Comparison of ENCODE assay signal across 8 cellular contexts in the genomic region with DNA sequence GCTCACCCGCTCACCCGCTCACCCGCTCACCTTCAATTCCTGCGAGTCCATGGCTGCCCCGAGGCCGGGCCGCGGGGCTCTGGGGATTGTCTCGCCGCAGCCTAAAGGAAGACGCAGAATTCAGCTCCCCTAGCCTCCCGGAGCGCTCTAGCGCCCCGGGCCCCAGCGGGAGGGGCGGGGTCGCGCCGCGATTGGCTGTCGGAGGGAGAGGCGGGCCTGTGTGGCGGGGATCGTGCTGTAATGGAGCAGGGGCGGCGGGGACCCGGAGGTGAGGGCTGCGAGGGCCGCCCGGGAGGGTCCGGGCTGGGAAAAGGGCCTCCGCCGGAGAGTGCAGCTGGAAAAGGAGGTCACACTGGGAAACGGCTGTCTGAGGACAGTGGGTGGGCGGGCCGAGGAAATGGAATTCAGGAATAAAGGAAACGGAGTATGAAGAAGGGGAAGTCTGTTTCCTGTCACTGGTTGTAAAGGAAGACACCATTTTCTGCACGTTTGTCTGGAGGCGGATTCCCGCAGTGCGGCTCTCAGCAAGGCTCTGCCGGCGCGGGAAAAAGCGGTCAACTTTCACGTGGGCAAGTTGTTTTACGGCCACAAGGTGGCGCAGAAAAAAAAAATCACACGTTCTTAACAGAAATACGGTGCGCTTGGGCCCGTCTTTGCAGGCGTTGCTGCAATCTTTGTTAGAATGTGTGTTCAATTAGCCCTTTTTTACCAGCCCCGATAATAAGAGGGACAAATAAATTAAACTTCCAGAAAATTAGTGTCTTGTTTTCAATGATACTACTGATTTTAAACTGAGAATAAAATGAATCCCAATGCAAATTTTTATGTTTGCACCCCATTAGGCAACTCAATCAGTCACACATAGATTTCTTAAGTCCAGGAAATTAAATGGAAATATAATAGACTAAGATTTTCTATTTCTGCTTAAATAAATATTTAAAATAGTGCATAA. TPM values are rescaled to one million over a fixed set of nuclear protein-coding genes. Genes with fewer than 3 reads are reported as not detected.
DNase-seq lines count a peak whose midpoint lies in the region; ATAC-seq and TF ChIP-seq lines count a peak whose summit lies in the region.

A gene (minus strand): TSS at position 122 of the 952 bp plus-strand sequence. CDS start 71 bp downstream, at position 51.

- H3K4me3 ChIP-seq in CD4-positive, alpha-beta memory T cell (ENCODE audit: low read length in 2 of 2): peak within 1 kb of the TSS; percentile 70 to 80
- H3K4me3 ChIP-seq in duodenal mucosa (ENCODE audit: low read depth in 1 of 2, low read length in 2 of 2) (peak within 1 kb of the TSS; percentile 70 to 80), right lobe of liver (peak within 1 kb of the TSS; percentile 71 to 79 (median 75))

- peak within 1 kb of the TSS in 3 of 7 donors; percentile 13 to 42 (median 36) for H3K27ac Mint-ChIP-seq in CD4-positive, alpha-beta memory T cell
- no peak within 1 kb of the TSS for H3K27ac Mint-ChIP-seq in activated CD4-positive, alpha-beta memory T cell treated with anti-CD3 and anti-CD28 coated beads for 36 hours

- intact Hi-C loops in CD4-positive, alpha-beta memory T cell (cut with micrococcal nuclease): loop anchor here (1.0 to 10.0 kb wide), 4 partner anchors 82 to 659 kb away; a partner anchor contains a TSS
- intact Hi-C loops in activated CD4-positive, alpha-beta memory T cell treated with anti-CD3 and anti-CD28 coated beads for 36 hours (cut with micrococcal nuclease): loop anchor here (1.0 to 5.0 kb wide), 7 partner anchors 78 to 962 kb away; a partner anchor contains a TSS
- intact Hi-C loops in right lobe of liver (cut with DNase I): loop anchor here in 1 of 2 donors (10.0 kb wide), 1 partner anchor 171 kb away; a partner anchor contains a TSS

- TF ChIP-seq CTCF in right lobe of liver (IDR thresholded peaks at IDR 0.05): peak; percentile 72 to 88 (median 82)

- H3K36me3 Mint-ChIP-seq in CD4-positive, alpha-beta memory T cell: peaks cover 0 to 3% of the 10 kb centered on the region in 2 donors
- H3K36me3 Mint-ChIP-seq in activated CD4-positive, alpha-beta memory T cell treated with anti-CD3 and anti-CD28 coated beads for 36 hours: peaks cover 3% of the 10 kb centered on the region

- no peaks in the 10 kb centered on the region for H3K9me3 ChIP-seq in CD4-positive, alpha-beta memory T cell (ENCODE audit: control insufficient read depth in 1 of 2, low read length in 2 of 2)
- H3K9me3 ChIP-seq in duodenal mucosa (ENCODE audit: control insufficient read depth in 1 of 2, low read length in 2 of 2): no peaks in the 10 kb centered on the region
- no peaks in the 10 kb centered on the region for H3K9me3 ChIP-seq in right lobe of liver

- H3K27me3 ChIP-seq in CD4-positive, alpha-beta memory T cell (ENCODE audit: insufficient read depth, low read length): no peaks in the 10 kb centered on the region
- no peaks in the 10 kb centered on the region for H3K27me3 ChIP-seq in duodenal mucosa (ENCODE audit: control insufficient read depth in 1 of 2, insufficient read depth in 2 of 2, low read length in 2 of 2)
- no peaks in the 10 kb centered on the region for H3K27me3 ChIP-seq in right lobe of liver

- H3K4me1 Mint-ChIP-seq in CD4-positive, alpha-beta memory T cell: peaks cover 7 to 19% (median 14%) of the 10 kb centered on the region in 4 donors
- H3K4me1 Mint-ChIP-seq in activated CD4-positive, alpha-beta memory T cell treated with anti-CD3 and anti-CD28 coated beads for 36 hours (ENCODE audit: low read depth): peaks cover 18% of the 10 kb centered on the region

- H3K27me3 Mint-ChIP-seq in CD4-positive, alpha-beta memory T cell: no peaks in the 10 kb centered on the region
- H3K27me3 Mint-ChIP-seq in activated CD4-positive, alpha-beta memory T cell treated with anti-CD3 and anti-CD28 coated beads for 36 hours: no peaks in the 10 kb centered on the region

- POLR2A ChIA-PET in CD4-positive, alpha-beta memory T cell (lab: Charles Lee; ENCODE audit: partially characterized antibody): interaction anchor here (1.0 to 2.0 kb wide), 6 partner anchors 9 to 160 kb away, joined by 3 to 14 read pairs (median 4); a partner anchor contains a TSS
- POLR2A ChIA-PET in activated CD4-positive, alpha-beta memory T cell treated with anti-CD3 and anti-CD28 coated beads for 36 hours (lab: Charles Lee): interaction anchor here (0.8 to 1.2 kb wide), 3 partner anchors 18 to 174 kb away, joined by 3 read pairs; a partner anchor contains a TSS

- peaks cover 41% of the 10 kb centered on the region for H3K4me1 ChIP-seq in CD4-positive, alpha-beta memory T cell (ENCODE audit: insufficient read depth, low read length)
- H3K4me1 ChIP-seq in duodenal mucosa (ENCODE audit: control insufficient read depth in 1 of 2, insufficient read depth in 2 of 2, low read length in 2 of 2): peaks cover 7 to 16% of the 10 kb centered on the region in 2 donors
- H3K4me1 ChIP-seq in right lobe of liver: peaks cover 0 to 13% (median 3%) of the 10 kb centered on the region in 4 donors

- no peaks in the 10 kb centered on the region for H3K9me3 Mint-ChIP-seq in CD4-positive, alpha-beta memory T cell
- no peaks in the 10 kb centered on the region for H3K9me3 Mint-ChIP-seq in activated CD4-positive, alpha-beta memory T cell treated with anti-CD3 and anti-CD28 coated beads for 36 hours

- peak within 1 kb of the TSS; percentile 79 for H3K27ac ChIP-seq in CD4-positive, alpha-beta memory T cell (ENCODE audit: low read depth, low read length)
- H3K27ac ChIP-seq in duodenal mucosa (ENCODE audit: low read depth, low read length) (peak within 1 kb of the TSS; percentile 58), right lobe of liver (peak within 1 kb of the TSS; percentile 75 to 87 (median 87))

- CTCF ChIA-PET in CD4-positive, alpha-beta memory T cell (lab: Charles Lee; ENCODE audit: partially characterized antibody): interaction anchor here (0.7 to 2.9 kb wide), 11 partner anchors 9 to 174 kb away, joined by 3 to 24 read pairs (median 4); a partner anchor contains a TSS
- CTCF ChIA-PET in activated CD4-positive, alpha-beta memory T cell treated with anti-CD3 and anti-CD28 coated beads for 36 hours (lab: Charles Lee): interaction anchor here (0.8 to 4.5 kb wide), 11 partner anchors 11 to 552 kb away, joined by 3 to 30 read pairs (median 4); a partner anchor contains a TSS

- peak; percentile 86 for TF ChIP-seq POLR2A in right lobe of liver (IDR thresholded peaks at IDR 0.05)

- no peaks in the 10 kb centered on the region for H3K36me3 ChIP-seq in CD4-positive, alpha-beta memory T cell (ENCODE audit: insufficient read depth, low read length)
- no peaks in the 10 kb centered on the region for H3K36me3 ChIP-seq in duodenal mucosa (ENCODE audit: control insufficient read depth in 1 of 2, insufficient read depth in 2 of 2, low read length in 2 of 2)
- no peaks in the 10 kb centered on the region for H3K36me3 ChIP-seq in right lobe of liver

- peak within 1 kb of the TSS in 4 of 8 donors; percentile 17 to 60 (median 47) for H3K4me3 Mint-ChIP-seq in CD4-positive, alpha-beta memory T cell
- peak within 1 kb of the TSS; percentile 28 for H3K4me3 Mint-ChIP-seq in activated CD4-positive, alpha-beta memory T cell treated with anti-CD3 and anti-CD28 coated beads for 36 hours

- peak; percentile 95 for ATAC-seq in GM19438 (IDR thresholded peaks at IDR 0.05; ENCODE audit: low read depth, unreplicated experiment)
- peak; percentile 76 for ATAC-seq in HG03575 (IDR thresholded peaks at IDR 0.05; ENCODE audit: extremely low read depth, insufficient number of reproducible peaks, low FRiP score, unreplicated experiment)
- peak; percentile 96 to 99 (median 98) for ATAC-seq in right lobe of liver

- DNase-seq in CD4-positive, alpha-beta memory T cell: peak; percentile 93 to 96 (median 94)
- peak; percentile 95 for DNase-seq in NCI-H82 treated with DMSO at 0.1 percent for 48 hours (lab: John Stamatoyannopoulos, UW; ENCODE audit: unreplicated experiment)
- peak; percentile 95 for DNase-seq in activated CD4-positive, alpha-beta memory T cell treated with anti-CD3 and anti-CD28 coated beads for 36 hours
- DNase-seq in right lobe of liver: peak; percentile 97
- DNase-seq in stimulated activated CD4-positive, alpha-beta T cell treated with anti-CD3 and anti-CD28 coated beads, Interleukin-4, amount 100 ng/mL, for 4 hours: peak; percentile 91 to 93

- H3K9ac ChIP-seq in duodenal mucosa (ENCODE audit: low read depth in 1 of 2, low read length in 2 of 2): peak within 1 kb of the TSS; percentile 65 to 82

- WGBS in right lobe of liver (ENCODE audit: insufficient coverage, low coverage, low lambda C conversion rate, missing lambda C conversion rate): 0% methylated on average over 43 of the region's 55 CpGs

RNA-seq across cellular contexts. Expression of the gene that starts here (rescaled TPM):
- 10 to 100 TPM; 25.6 to 30.4 TPM for total RNA-seq in CD4-positive, alpha-beta memory T cell
- 1 to 10 TPM; 6.3 to 9.5 TPM for polyA plus RNA-seq in CD4-positive, alpha-beta memory T cell
- 10 to 100 TPM; 20.0 to 21.3 TPM for total RNA-seq in activated CD4-positive, alpha-beta memory T cell treated with anti-CD3 and anti-CD28 coated beads for 36 hours
- total RNA-seq in right lobe of liver: 1 to 10 TPM; 4.7 to 8.9 (median 7.2) TPM

Comparison
In these comparisons a context has a peak if more than half of its experiments do, and no peak if none do; other contexts are left out.
1. Peak in every context shown above with its lines: DNase-seq, ATAC-seq, H3K4me3 ChIP-seq and H3K27ac ChIP-seq.